20 cellular contexts compared by ENCODE assay signal in genomic region chr1:216521477-216521876, GRCh38.
"Had no signal": no experiment of that assay in that cellular context is flagged by ENCODE, and none has a peak within 500 bp of the region (broad histone marks: within the 10 kb centered on the region; RNA-seq: fewer than 3 reads in every experiment).

No MANE protein-coding gene starts in this region.

- H3K4me3 ChIP-seq: K562, SJSA1, SK-N-MC had no signal

- H3K36me3 ChIP-seq: SJSA1 had no signal

- H3K27ac ChIP-seq: KMS-11, SJSA1, SK-N-MC had no signal

- DNase-seq: Kasumi-1, MM.1S, NCI-H1092 treated with DMSO at 0.1 percent for 48 hours, NCI-H1436, NCI-H187, NCI-H2029 treated with DMSO at 0.1 percent for 48 hours, NCI-H226, NCI-H446, NCI-H510A treated with DMSO at 0.1 percent for 48 hours, NCI-H526 treated with DMSO at 0.1 percent for 48 hours, NCI-H774, Right ventricle myocardium superior, RPMI8226, SIG-M5, T-helper 1 cell had no signal

- H3K9ac ChIP-seq: KMS-11 had no signal

- H3K9me3 ChIP-seq: SJSA1 had no signal

- H3K4me2 ChIP-seq: KMS-11 had no signal

- ATAC-seq: HepG2, K562 had no signal

- H3K4me1 ChIP-seq: SJSA1 had no signal
